ENCODE assay signal across 11 cellular contexts in the genomic region with DNA sequence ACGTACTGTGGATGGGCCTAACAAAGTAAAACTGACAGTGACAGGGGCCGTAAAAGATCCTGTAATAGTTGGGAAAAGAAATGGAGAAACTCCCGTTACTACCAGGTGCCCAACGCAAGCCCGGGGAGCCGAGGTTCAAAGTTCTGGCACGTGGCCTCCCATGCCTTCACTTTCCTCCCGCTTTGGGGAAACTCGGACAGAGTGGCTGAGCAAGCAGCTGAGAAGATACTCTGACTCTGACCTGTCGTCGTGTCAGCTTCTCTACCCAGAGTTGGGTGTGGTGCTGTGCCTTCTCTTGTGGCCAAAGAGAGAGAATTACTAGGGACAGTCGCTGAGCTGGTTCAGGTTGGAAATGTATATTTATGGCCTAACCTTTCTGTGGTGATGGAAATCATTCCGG. TPM values are rescaled to one million over a fixed set of nuclear protein-coding genes. Genes with fewer than 3 reads are reported as not detected.
DNase-seq lines count a peak whose midpoint lies in the region; ATAC-seq and TF ChIP-seq lines count a peak whose summit lies in the region.
"Had no signal": no experiment of that assay in that cellular context is flagged by ENCODE, and none has a peak within 500 bp of the region (broad histone marks: within the 10 kb centered on the region; RNA-seq: fewer than 3 reads in every experiment).

No MANE protein-coding gene starts in this region.

- H2AFZ ChIP-seq in PC-3 (ENCODE audit: low read length) (no peak overlapping the region), neuronal stem cell (ENCODE audit: low read length) (no peak overlapping the region)
- H2AFZ ChIP-seq: GM23248 had no signal

- H3K27me3 Mint-ChIP-seq in endothelial cell (ENCODE audit: unreplicated experiment): peaks cover 29% of the 10 kb centered on the region

- H3K4me1 Mint-ChIP-seq in endothelial cell (ENCODE audit: unreplicated experiment): peaks cover 8% of the 10 kb centered on the region

- H3K27ac ChIP-seq in PC-3 (ENCODE audit: low read length) (no peak overlapping the region), neuronal stem cell (replicated peaks; ENCODE audit: low read length) (no peak overlapping the region)
- H3K27ac ChIP-seq: GM23248 had no signal

- H3K18ac ChIP-seq in neuronal stem cell (ENCODE audit: low read length): no peak overlapping the region

- H3K4me3 ChIP-seq in PC-3 (ENCODE audit: low read length) (no peak overlapping the region), neuronal stem cell (ENCODE audit: low read length in 2 of 2) (no peak overlapping the region)
- H3K4me3 ChIP-seq: GM23248 had no signal

- H4K91ac ChIP-seq in neuronal stem cell (ENCODE audit: low read depth, low read length, poor library complexity): no peak overlapping the region

- intact Hi-C loops in PC-3 (cut with micrococcal nuclease): loop anchor here (5.0 kb wide), 1 partner anchor 76 kb away; no protein-coding TSS in a partner anchor

- no peaks in the 10 kb centered on the region for H3K9me2 ChIP-seq in PC-3 (replicated peaks; ENCODE audit: low read length)

- CTCF ChIA-PET in PC-3 (lab: Charles Lee): no interaction called here

- peaks cover 16% of the 10 kb centered on the region for H3K4me1 ChIP-seq in PC-3 (ENCODE audit: insufficient read depth, low read length)
- H3K4me1 ChIP-seq in neuronal stem cell (ENCODE audit: control insufficient read depth in 2 of 2, insufficient read depth in 1 of 2, low read depth in 1 of 2, low read length in 2 of 2): peaks cover 8 to 11% of the 10 kb centered on the region in 2 donors

- no peaks in the 10 kb centered on the region for H3K79me2 ChIP-seq in PC-3 (ENCODE audit: low read length)

- no peak overlapping the region for H2BK5ac ChIP-seq in neuronal stem cell (ENCODE audit: low read length)

- H3K23ac ChIP-seq in neuronal stem cell (ENCODE audit: low read depth, low read length, poor library complexity): no peak overlapping the region

- no peak overlapping the region for H2BK12ac ChIP-seq in neuronal stem cell (ENCODE audit: low read length)

- H3K9me3 ChIP-seq in PC-3 (ENCODE audit: low read length) (no peaks in the 10 kb centered on the region), neuronal stem cell (replicated peaks in 1 of 2; ENCODE audit: control insufficient read depth in 2 of 2, insufficient read depth in 1 of 2, low read depth in 1 of 2, low read length in 2 of 2) (no peaks in the 10 kb centered on the region)

- H3K27me3 ChIP-seq in PC-3 (ENCODE audit: low read length) (no peaks in the 10 kb centered on the region), neuronal stem cell (ENCODE audit: control insufficient read depth in 3 of 3, insufficient read depth in 3 of 3, low read depth in 1 of 3, low read length in 3 of 3) (peaks cover 0 to 52% (median 9%) of the 10 kb centered on the region in 3 experiments)

- TSS peak; percentile 30 for BruUV-seq in PC-3 (replicated peaks; lab: Mats Ljungman, UMichigan)

- H3K4ac ChIP-seq in neuronal stem cell (ENCODE audit: low read length): no peak overlapping the region

- H3K14ac ChIP-seq in neuronal stem cell (ENCODE audit: low read length): no peak overlapping the region

- whole genome bisulfite sequencing in neuronal stem cell (ENCODE audit: extremely low coverage in 2 of 2, insufficient read length in 2 of 2, insufficient replicate concordance in 1 of 2), 2 donors: no CpG with 5 or more reads among the region's 13 CpGs

- H2BK120ac ChIP-seq in neuronal stem cell (ENCODE audit: low read depth, low read length): no peak overlapping the region

- H3K4me3 Mint-ChIP-seq in endothelial cell (ENCODE audit: unreplicated experiment): peak overlapping the region; percentile 88

- no peak for ATAC-seq in PC-3

- H3K9ac ChIP-seq in PC-3 (ENCODE audit: low read length): no peak overlapping the region
- no peak overlapping the region for H3K9ac ChIP-seq in neuronal stem cell (ENCODE audit: low read depth, low read length, poor library complexity)
- H3K9ac ChIP-seq: GM23248 had no signal

- H3K27ac Mint-ChIP-seq in endothelial cell (ENCODE audit: unreplicated experiment): no peak overlapping the region

- H3F3A ChIP-seq in PC-3 (ENCODE audit: low read length, unreplicated experiment): no peaks in the 10 kb centered on the region

- no peak for TF ChIP-seq CTCF in PC-3 (conservative IDR thresholded peaks at IDR 0.05; ENCODE audit: low read depth, low read length)
- TF ChIP-seq CTCF in endothelial cell (IDR thresholded peaks at IDR 0.05; ENCODE audit: unreplicated experiment): no peak

- no peak overlapping the region for H4K8ac ChIP-seq in neuronal stem cell (ENCODE audit: low read depth, low read length)

- H3K4me2 ChIP-seq in PC-3 (ENCODE audit: low read length) (no peak overlapping the region), neuronal stem cell (ENCODE audit: insufficient read depth, low read length, poor library complexity, severe bottlenecking) (peak overlapping the region; percentile 81)

- no peaks in the 10 kb centered on the region for H4K20me1 ChIP-seq in PC-3 (ENCODE audit: low read length)

- H3K79me1 ChIP-seq in neuronal stem cell (ENCODE audit: low read depth, low read length): no peaks in the 10 kb centered on the region

- no peak overlapping the region for H2BK15ac ChIP-seq in neuronal stem cell (ENCODE audit: low read length)

- POLR2A ChIA-PET in PC-3 (lab: Charles Lee; ENCODE audit: unreplicated experiment): no interaction called here

- H2AK5ac ChIP-seq in neuronal stem cell (ENCODE audit: low read depth, low read length): no peak overlapping the region

- H3K36me3 ChIP-seq in PC-3 (ENCODE audit: low read depth, low read length) (no peaks in the 10 kb centered on the region), neuronal stem cell (replicated peaks in 1 of 2; ENCODE audit: control insufficient read depth in 2 of 2, insufficient read depth in 2 of 2, low read length in 2 of 2) (no peaks in the 10 kb centered on the region)

- no peaks in the 10 kb centered on the region for H3K9me3 Mint-ChIP-seq in endothelial cell (ENCODE audit: unreplicated experiment)

- H3K36me3 Mint-ChIP-seq in endothelial cell (ENCODE audit: low read depth, unreplicated experiment): peaks cover 7% of the 10 kb centered on the region

- DNase-seq in DMS53 (lab: John Stamatoyannopoulos, UW): peak; percentile 47
- DNase-seq in DMS53 treated with DMSO at 0.1 percent for 48 hours (lab: John Stamatoyannopoulos, UW; ENCODE audit: unreplicated experiment): no peak
- no peak for DNase-seq in PC-3
- no peak for DNase-seq in endothelial cell (ENCODE audit: low spot score)
- no peak for DNase-seq in neuronal stem cell (ENCODE audit: low spot score)
- DNase-seq in NCI-H446 treated with DMSO at 0.1 percent for 48 hours (lab: John Stamatoyannopoulos, UW): no peak
- DNase-seq in NCI-H524 (lab: John Stamatoyannopoulos, UW): no peak
- DNase-seq in HK-2 (ENCODE audit: unreplicated experiment): no peak
- DNase-seq: activated gamma-delta T cell treated with Interleukin-2 at 50 U/mL for 16 hours; GM23248; NK-92 treated with Interleukin-12 subunit alpha and Interleukin-12 subunit beta, amount 100 ng/mL, for 24 hours had no signal

RNA-seq across cellular contexts. Expression of a gene that starts 1.7 kb away (rescaled TPM):
- 3.7 and 5.0 TPM in 2 replicates for total RNA-seq in PC-3 (2014; rRNA removed)
- 4.2 TPM for total RNA-seq in endothelial cell (ENCODE audit: unreplicated experiment)
- polyA plus RNA-seq in neuronal stem cell (2013, experiment 1 of 2): 17.1 TPM
- 16.0 TPM for polyA plus RNA-seq in neuronal stem cell (2013, experiment 2 of 2)
- polyA plus RNA-seq: GM23248 had no signal

RNA-seq across cellular contexts. Expression of a gene that starts 60.0 kb away (rescaled TPM):
- total RNA-seq in PC-3 (2014; rRNA removed) (8.3 and 10.5 TPM in 2 replicates), endothelial cell (ENCODE audit: unreplicated experiment) (13.3 TPM)
- 39.3 TPM for polyA plus RNA-seq in neuronal stem cell (2013, experiment 1 of 2)
- 44.2 TPM for polyA plus RNA-seq in neuronal stem cell (2013, experiment 2 of 2)
